In the genomic region with DNA sequence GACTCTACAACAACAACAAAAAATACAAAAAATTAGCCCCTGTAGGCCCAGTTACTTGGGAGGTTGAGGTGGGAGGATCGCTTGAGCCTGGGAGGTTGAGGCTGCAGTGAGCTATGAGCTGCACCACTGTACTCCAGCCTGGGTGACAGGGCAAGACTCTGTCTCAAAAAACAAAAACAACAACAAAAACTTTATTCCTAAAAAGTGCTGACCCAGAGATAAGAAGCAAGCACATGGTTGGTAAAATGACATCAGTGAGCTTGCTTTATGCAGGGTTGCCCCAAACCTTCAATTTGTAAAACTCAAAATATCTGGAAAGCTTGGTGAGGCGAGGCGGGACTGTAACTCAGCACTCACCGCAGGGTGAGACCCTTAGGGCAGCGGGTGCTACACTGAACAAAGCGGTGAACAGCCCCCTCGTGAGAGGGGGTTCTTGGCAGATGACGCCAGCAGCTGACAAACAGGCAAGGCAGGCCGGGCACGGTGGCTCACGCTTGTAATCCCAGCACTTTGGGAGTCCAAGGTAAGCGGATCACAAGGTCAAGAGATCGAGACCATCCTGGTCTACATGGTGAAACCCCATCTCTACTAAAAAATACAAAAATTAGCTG, we compare ENCODE assay signal across 26 cellular contexts. TPM values are rescaled to one million over a fixed set of nuclear protein-coding genes. Genes with fewer than 3 reads are reported as not detected.
DNase-seq lines count a peak whose midpoint lies in the region; ATAC-seq and TF ChIP-seq lines count a peak whose summit lies in the region.
"Had no signal": no experiment of that assay in that cellular context is flagged by ENCODE, and none has a peak within 500 bp of the region (broad histone marks: within the 10 kb centered on the region; RNA-seq: fewer than 3 reads in every experiment).

No MANE protein-coding gene starts in this region.

- no peak for DNase-seq in activated naive CD4-positive, alpha-beta T cell treated with anti-CD3 and anti-CD28 coated beads, Interleukin-2, amount 50 U/mL, for 72 hours (ENCODE audit: low spot score in 2 of 2)
- DNase-seq in activated naive CD4-positive, alpha-beta T cell treated with anti-CD3 and anti-CD28 coated beads, Interleukin-2, amount 50 U/mL, for 16 hours: no peak
- DNase-seq in CD4-positive, CD25-positive, alpha-beta regulatory T cell: no peak
- DNase-seq in spleen (peak; percentile 73), caudate nucleus (lab: John Stamatoyannopoulos, UW) (no peak), GM23338 (ENCODE audit: low spot score) (no peak), DMS 273 (lab: John Stamatoyannopoulos, UW; ENCODE audit: unreplicated experiment) (no peak)
- DNase-seq: activated CD4-positive, alpha-beta T cell treated with anti-CD3 and anti-CD28 coated beads, Interleukin-2, amount 10 ng/mL, durations not matched to agents 24 days and 14 days; anterior cingulate cortex; central memory CD4-positive, alpha-beta T cell; DMS153; dorsolateral prefrontal cortex; mesendoderm; NCI-H1048; NCI-H187; NCI-H69; ovary; retina; stimulated activated CD4-positive, alpha-beta T cell treated with anti-CD3 and anti-CD28 coated beads, Interleukin-2, amount 100 ng/mL, for 48 hours; stimulated activated naive B cell treated with anti-CD40 and anti-IgM and Interleukin-4, amounts not matched to agents 10 μg/mL and 1 μg/mL and 100 μg/mL, for 72 hours; WERI-Rb-1 had no signal

- H3K27me3 Mint-ChIP-seq in CD4-positive, CD25-positive, alpha-beta regulatory T cell: peaks cover 1% of the 10 kb centered on the region
- H3K27me3 Mint-ChIP-seq in dendritic cell treated with granulocyte-macrophage colony-stimulating factor and Interleukin-4, amounts not matched to agents 40 ng/mL and 50 ng/mL, for 4 days: no peaks in the 10 kb centered on the region
- peaks cover 17% of the 10 kb centered on the region for H3K27me3 Mint-ChIP-seq in GM23338 (ENCODE audit: insufficient read depth, low read depth, poor library complexity)
- H3K27me3 Mint-ChIP-seq: activated CD4-positive, alpha-beta T cell treated with anti-CD3 and anti-CD28 coated beads, Interleukin-2, amount 10 ng/mL, durations not matched to agents 24 days and 14 days; stimulated activated naive B cell treated with anti-CD40 and anti-IgM and Interleukin-4, amounts not matched to agents 10 μg/mL and 1 μg/mL and 100 μg/mL, for 72 hours had no signal

- peaks cover 57% of the 10 kb centered on the region for H3K4me1 ChIP-seq in CD4-positive, CD25-positive, alpha-beta regulatory T cell (ENCODE audit: control insufficient read depth, insufficient read depth, low read length, poor library complexity, severe bottlenecking)
- H3K4me1 ChIP-seq in spleen (peaks cover 44 to 89% (median 67%) of the 10 kb centered on the region in 6 donors), GM23338 (ENCODE audit: insufficient read depth) (peaks cover 18% of the 10 kb centered on the region)

- peak overlapping the region; percentile 14 to 51 for H3K27ac Mint-ChIP-seq in activated naive CD4-positive, alpha-beta T cell treated with anti-CD3 and anti-CD28 coated beads, Interleukin-2, amount 50 U/mL, for 72 hours
- H3K27ac Mint-ChIP-seq in CD4-positive, CD25-positive, alpha-beta regulatory T cell: peak overlapping the region in 1 of 3 donors; percentile 7
- H3K27ac Mint-ChIP-seq in dendritic cell treated with granulocyte-macrophage colony-stimulating factor and Interleukin-4, amounts not matched to agents 40 ng/mL and 50 ng/mL, for 4 days: peak overlapping the region; percentile 97
- H3K27ac Mint-ChIP-seq in GM23338: no peak overlapping the region
- H3K27ac Mint-ChIP-seq: activated CD4-positive, alpha-beta T cell treated with anti-CD3 and anti-CD28 coated beads, Interleukin-2, amount 10 ng/mL, durations not matched to agents 24 days and 14 days; stimulated activated naive B cell treated with anti-CD40 and anti-IgM and Interleukin-4, amounts not matched to agents 10 μg/mL and 1 μg/mL and 100 μg/mL, for 72 hours had no signal

- H2AFZ ChIP-seq in GM23338: no peak overlapping the region

- TF ChIP-seq POLR2A in spleen (IDR thresholded peaks at IDR 0.05): no peak

- H3K4me3 Mint-ChIP-seq in CD4-positive, CD25-positive, alpha-beta regulatory T cell: peak overlapping the region in 3 of 4 donors; percentile 8 to 58 (median 35)
- H3K4me3 Mint-ChIP-seq in dendritic cell treated with granulocyte-macrophage colony-stimulating factor and Interleukin-4, amounts not matched to agents 40 ng/mL and 50 ng/mL, for 4 days: no peak overlapping the region
- no peak overlapping the region for H3K4me3 Mint-ChIP-seq in GM23338
- H3K4me3 Mint-ChIP-seq: activated CD4-positive, alpha-beta T cell treated with anti-CD3 and anti-CD28 coated beads, Interleukin-2, amount 10 ng/mL, durations not matched to agents 24 days and 14 days; stimulated activated naive B cell treated with anti-CD40 and anti-IgM and Interleukin-4, amounts not matched to agents 10 μg/mL and 1 μg/mL and 100 μg/mL, for 72 hours had no signal

- H3K9me3 ChIP-seq in CD4-positive, CD25-positive, alpha-beta regulatory T cell (ENCODE audit: control insufficient read depth in 2 of 2, low read length in 2 of 2): no peaks in the 10 kb centered on the region
- H3K9me3 ChIP-seq in spleen: no peaks in the 10 kb centered on the region
- H3K9me3 ChIP-seq: ovary, suprapubic skin had no signal

- no peaks in the 10 kb centered on the region for H3K9me2 ChIP-seq in GM23338 (ENCODE audit: insufficient read depth)

- no peaks in the 10 kb centered on the region for H4K20me1 ChIP-seq in GM23338 (replicated peaks; ENCODE audit: insufficient read depth)

- H3F3A ChIP-seq in GM23338 (replicated peaks; ENCODE audit: low read depth): peaks cover 10% of the 10 kb centered on the region; the same call in 1 of the 2 replicates

- H3K79me2 ChIP-seq in GM23338 (replicated peaks; ENCODE audit: insufficient read depth): peaks cover 13% of the 10 kb centered on the region

- TF ChIP-seq CTCF in spleen (IDR thresholded peaks at IDR 0.05 in 8 of 11, conservative IDR thresholded peaks at IDR 0.05 in 3 of 11): no peak
- no peak for TF ChIP-seq CTCF in GM23338 (conservative IDR thresholded peaks at IDR 0.05; ENCODE audit: low read depth in 2 of 2)

- 91 to 97% (median 94%) methylated on average over 13 of the region's 13 CpGs for WGBS in spleen, 5 donors

- H3K9me3 Mint-ChIP-seq in activated naive CD4-positive, alpha-beta T cell treated with anti-CD3 and anti-CD28 coated beads, Interleukin-2, amount 50 U/mL, for 72 hours: no peaks in the 10 kb centered on the region
- H3K9me3 Mint-ChIP-seq in CD4-positive, CD25-positive, alpha-beta regulatory T cell: no peaks in the 10 kb centered on the region
- H3K9me3 Mint-ChIP-seq in dendritic cell treated with granulocyte-macrophage colony-stimulating factor and Interleukin-4, amounts not matched to agents 40 ng/mL and 50 ng/mL, for 4 days: no peaks in the 10 kb centered on the region
- H3K9me3 Mint-ChIP-seq in GM23338: no peaks in the 10 kb centered on the region
- H3K9me3 Mint-ChIP-seq: activated CD4-positive, alpha-beta T cell treated with anti-CD3 and anti-CD28 coated beads, Interleukin-2, amount 10 ng/mL, durations not matched to agents 24 days and 14 days; stimulated activated naive B cell treated with anti-CD40 and anti-IgM and Interleukin-4, amounts not matched to agents 10 μg/mL and 1 μg/mL and 100 μg/mL, for 72 hours had no signal

- H3K36me3 ChIP-seq in CD4-positive, CD25-positive, alpha-beta regulatory T cell (ENCODE audit: control insufficient read depth, insufficient read depth, low read length): peaks cover 5% of the 10 kb centered on the region
- peaks cover 0 to 40% (median 16%) of the 10 kb centered on the region in 6 donors for H3K36me3 ChIP-seq in spleen
- H3K36me3 ChIP-seq in GM23338 (ENCODE audit: insufficient read depth): peaks cover 6% of the 10 kb centered on the region; the same call in 1 of the 2 replicates
- H3K36me3 ChIP-seq: ovary had no signal

- no peaks in the 10 kb centered on the region for H3K27me3 ChIP-seq in CD4-positive, CD25-positive, alpha-beta regulatory T cell (ENCODE audit: control insufficient read depth, insufficient read depth, low read length)
- no peaks in the 10 kb centered on the region for H3K27me3 ChIP-seq in spleen (replicated peaks in 1 of 7)
- no peaks in the 10 kb centered on the region for H3K27me3 ChIP-seq in GM23338 (ENCODE audit: insufficient read depth)
- H3K27me3 ChIP-seq: dorsolateral prefrontal cortex, ovary, suprapubic skin had no signal

- peaks cover 0 to 44% (median 15%) of the 10 kb centered on the region in 4 donors for H3K4me1 Mint-ChIP-seq in CD4-positive, CD25-positive, alpha-beta regulatory T cell
- H3K4me1 Mint-ChIP-seq in dendritic cell treated with granulocyte-macrophage colony-stimulating factor and Interleukin-4, amounts not matched to agents 40 ng/mL and 50 ng/mL, for 4 days (ENCODE audit: low read depth): peaks cover 70% of the 10 kb centered on the region
- H3K4me1 Mint-ChIP-seq in GM23338: peaks cover 11% of the 10 kb centered on the region

- peaks cover 6 to 26% of the 10 kb centered on the region in 2 donors for H3K36me3 Mint-ChIP-seq in activated naive CD4-positive, alpha-beta T cell treated with anti-CD3 and anti-CD28 coated beads, Interleukin-2, amount 50 U/mL, for 72 hours
- H3K36me3 Mint-ChIP-seq in CD4-positive, CD25-positive, alpha-beta regulatory T cell: peaks cover 4% of the 10 kb centered on the region
- peaks cover 77% of the 10 kb centered on the region for H3K36me3 Mint-ChIP-seq in dendritic cell treated with granulocyte-macrophage colony-stimulating factor and Interleukin-4, amounts not matched to agents 40 ng/mL and 50 ng/mL, for 4 days (ENCODE audit: low read depth)
- H3K36me3 Mint-ChIP-seq in GM23338 (ENCODE audit: low read depth): peaks cover 15% of the 10 kb centered on the region

- H3K27ac ChIP-seq in CD4-positive, CD25-positive, alpha-beta regulatory T cell (ENCODE audit: insufficient read depth, low read length, poor library complexity, severe bottlenecking): no peak overlapping the region
- H3K27ac ChIP-seq in spleen: peak overlapping the region in 6 of 8 donors; percentile 4 to 97 (median 93)
- no peak overlapping the region for H3K27ac ChIP-seq in caudate nucleus (ENCODE audit: low read depth, low read length)
- no peak overlapping the region for H3K27ac ChIP-seq in GM23338 (ENCODE audit: low read depth)
- H3K27ac ChIP-seq: ovary, WERI-Rb-1 had no signal

- H3K4me3 ChIP-seq in CD4-positive, CD25-positive, alpha-beta regulatory T cell (ENCODE audit: low read depth, low read length): no peak overlapping the region
- H3K4me3 ChIP-seq in spleen: no peak overlapping the region
- H3K4me3 ChIP-seq in GM23338: no peak overlapping the region
- H3K4me3 ChIP-seq: dorsolateral prefrontal cortex, ovary, suprapubic skin had no signal

- intact Hi-C loops in dendritic cell treated with granulocyte-macrophage colony-stimulating factor and Interleukin-4, amounts not matched to agents 40 ng/mL and 50 ng/mL, for 4 days (cut with micrococcal nuclease): loop anchor here (5.0 to 10.0 kb wide), 2 partner anchors 38 to 79 kb away; no protein-coding TSS in a partner anchor
- intact Hi-C loops in spleen (cut with DNase I; ENCODE audit: low total_unique reads): no loop called here

- H3K4me2 ChIP-seq in GM23338: no peak overlapping the region

- no peak for ATAC-seq in activated naive CD4-positive, alpha-beta T cell treated with anti-CD3 and anti-CD28 coated beads, Interleukin-2, amount 50 U/mL, for 72 hours
- no peak for ATAC-seq in CD4-positive, CD25-positive, alpha-beta regulatory T cell (ENCODE audit: low read depth in 2 of 2)
- ATAC-seq in GM23338: no peak
- ATAC-seq: HCT116; SK-N-SH treated with all-trans-retinoic acid at 6 μM for 48 hours; stimulated activated naive B cell treated with anti-CD40 and anti-IgM and Interleukin-4, amounts not matched to agents 10 μg/mL and 1 μg/mL and 100 μg/mL, for 72 hours had no signal

RNA-seq across cellular contexts. Expression of gene TCIRG1, which starts 3.5 kb away (rescaled TPM):
- 100 to 1,000 TPM; 226 to 295 TPM for total RNA-seq in activated naive CD4-positive, alpha-beta T cell treated with anti-CD3 and anti-CD28 coated beads, Interleukin-2, amount 50 U/mL, for 72 hours
- 290 TPM for total RNA-seq in CD4-positive, CD25-positive, alpha-beta regulatory T cell
- 10 to 100 TPM; 33.3 to 63.2 (median 46.2) TPM for polyA plus RNA-seq in CD4-positive, CD25-positive, alpha-beta regulatory T cell
- total RNA-seq in spleen: 100 to 1,000 TPM; 286 to 540 (median 360) TPM
- polyA plus RNA-seq in spleen: 100 to 1,000 TPM; 199 to 707 (median 698) TPM
- 31.2 and 40.4 TPM in 2 replicates for total RNA-seq in GM23338 (2014; rRNA removed; shearing (Covaris generic))
- 18.5 and 20.4 TPM in 2 replicates for polyA plus RNA-seq in GM23338 (2016; fragmentation: Nextera tagmentation; extraction: Ambion mirVana)

RNA-seq across cellular contexts. Expression of gene NDUFS8, which starts 4.9 kb away (rescaled TPM):
- total RNA-seq in activated naive CD4-positive, alpha-beta T cell treated with anti-CD3 and anti-CD28 coated beads, Interleukin-2, amount 50 U/mL, for 72 hours: 100 to 1,000 TPM; 139 to 236 TPM
- 66.6 TPM for total RNA-seq in CD4-positive, CD25-positive, alpha-beta regulatory T cell
- polyA plus RNA-seq in CD4-positive, CD25-positive, alpha-beta regulatory T cell: 100 to 1,000 TPM; 142 to 166 (median 152) TPM
- 100 to 1,000 TPM in 2 of 7 donors, 10 to 100 TPM in 5; 75.4 to 125 (median 91.5) TPM for total RNA-seq in spleen
- 100 to 1,000 TPM in 2 of 3 donors, 10 to 100 TPM in 1; 94.8 to 132 (median 105) TPM for polyA plus RNA-seq in spleen
- 157 and 175 TPM in 2 replicates for total RNA-seq in GM23338 (2014; rRNA removed; shearing (Covaris generic))
- polyA plus RNA-seq in GM23338 (2016; fragmentation: Nextera tagmentation; extraction: Ambion mirVana): 304 and 308 TPM in 2 replicates

RNA-seq across cellular contexts. Expression of gene ALDH3B1, which starts 25.2 kb away (rescaled TPM):
- total RNA-seq in activated naive CD4-positive, alpha-beta T cell treated with anti-CD3 and anti-CD28 coated beads, Interleukin-2, amount 50 U/mL, for 72 hours: under 1 TPM in 1 of 2 donors, not detected in 1; 0.11 TPM
- not detected for total RNA-seq in CD4-positive, CD25-positive, alpha-beta regulatory T cell
- polyA plus RNA-seq in CD4-positive, CD25-positive, alpha-beta regulatory T cell: not detected
- total RNA-seq in spleen: 10 to 100 TPM; 24.8 to 46.8 (median 37.8) TPM
- polyA plus RNA-seq in spleen (10 to 100 TPM in 1 of 3 donors, 1 to 10 TPM in 2; 7.8 to 16.4 (median 7.9) TPM), GM23338 (2016; fragmentation: Nextera tagmentation; extraction: Ambion mirVana) (0.17 and 0.52 TPM in 2 replicates)
- total RNA-seq in GM23338 (2014; rRNA removed; shearing (Covaris generic)): not detected in 2 replicates
- total RNA-seq: activated CD4-positive, alpha-beta T cell treated with anti-CD3 and anti-CD28 coated beads, Interleukin-2, amount 10 ng/mL, durations not matched to agents 24 days and 14 days; T-helper 2 cell treated with Interferon-gamma antibody and Interleukin-4, amounts not matched to agents 100 ng/mL and 5 ng/mL, for 36 hours had no signal

RNA-seq across cellular contexts. Expression of gene UNC93B1, which starts 31.5 kb away (rescaled TPM):
- total RNA-seq in activated naive CD4-positive, alpha-beta T cell treated with anti-CD3 and anti-CD28 coated beads, Interleukin-2, amount 50 U/mL, for 72 hours: 10 to 100 TPM in 1 of 2 donors, 1 to 10 TPM in 1; 7.7 to 23.6 TPM
- 19.0 TPM for total RNA-seq in CD4-positive, CD25-positive, alpha-beta regulatory T cell
- polyA plus RNA-seq in CD4-positive, CD25-positive, alpha-beta regulatory T cell: 10 to 100 TPM; 12.8 to 16.0 (median 13.9) TPM
- 100 to 1,000 TPM; 110 to 151 (median 128) TPM for total RNA-seq in spleen
- polyA plus RNA-seq in spleen (100 to 1,000 TPM; 112 to 192 (median 162) TPM), GM23338 (2016; fragmentation: Nextera tagmentation; extraction: Ambion mirVana) (15.7 and 16.2 TPM in 2 replicates)
- 28.0 and 34.4 TPM in 2 replicates for total RNA-seq in GM23338 (2014; rRNA removed; shearing (Covaris generic))

Comparison
In these comparisons a context has a peak if more than half of its experiments do, and no peak if none do; other contexts are left out.
1. H3K27ac ChIP-seq: peak in spleen (6 of 8); none in CD4-positive, CD25-positive, alpha-beta regulatory T cell (single experiment), caudate nucleus (single experiment) and GM23338 (single experiment).
2. H3K4me3 Mint-ChIP-seq: peak in CD4-positive, CD25-positive, alpha-beta regulatory T cell (3 of 4); none in dendritic cell treated with granulocyte-macrophage colony-stimulating factor and Interleukin-4, amounts not matched to agents 40 ng/mL and 50 ng/mL, for 4 days (single experiment) and GM23338 (single experiment).
3. RNA of gene ALDH3B1, which starts 25.2 kb away (total RNA-seq): 24.8 to 46.8 TPM in spleen; 0.11 TPM in activated naive CD4-positive, alpha-beta T cell treated with anti-CD3 and anti-CD28 coated beads, Interleukin-2, amount 50 U/mL, for 72 hours, not detected in CD4-positive, CD25-positive, alpha-beta regulatory T cell (single experiment) and not detected in GM23338; every median in the first group is over 10 times any median in the second.